9 cellular contexts compared by ENCODE assay signal in the genomic region with DNA sequence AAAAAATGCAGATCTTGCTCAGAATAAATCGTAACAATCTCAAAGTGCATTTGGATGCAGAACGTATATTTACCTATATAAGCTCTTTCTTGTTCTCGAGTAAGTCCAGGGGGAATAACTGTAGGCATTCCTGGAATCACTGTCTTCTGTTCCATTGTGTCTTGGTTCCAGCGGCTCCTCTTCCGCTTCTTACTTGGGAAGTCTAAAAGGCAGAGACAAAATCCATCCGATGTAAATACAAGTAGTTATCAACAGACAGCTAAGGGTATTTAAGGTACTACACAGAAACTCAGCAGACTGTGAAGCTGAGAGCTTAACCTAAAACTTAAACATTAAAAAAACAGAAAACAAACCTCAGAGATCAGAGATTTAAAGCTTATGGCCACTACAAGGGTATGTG. TPM values are rescaled to one million over a fixed set of nuclear protein-coding genes. Genes with fewer than 3 reads are reported as not detected.
DNase-seq lines count a peak whose midpoint lies in the region; ATAC-seq, FAIRE-seq and TF ChIP-seq lines count a peak whose summit lies in the region.
"Had no signal": no experiment of that assay in that cellular context is flagged by ENCODE, and none has a peak within 500 bp of the region (broad histone marks: within the 10 kb centered on the region; RNA-seq: fewer than 3 reads in every experiment).

No MANE protein-coding gene starts in this region.

- no peak for TF ChIP-seq POLR2A in suprapubic skin (IDR thresholded peaks at IDR 0.05)

- H3K4me3 Mint-ChIP-seq in activated T-cell treated with anti-CD3 and anti-CD28 coated beads, Interleukin-2, amount 50 U/mL, for 4 hours, result peak overlapping the region; percentile 96
- H3K4me3 Mint-ChIP-seq in activated naive CD8-positive, alpha-beta T cell, result peak overlapping the region; percentile 93

- no peak for TF ChIP-seq EP300 in suprapubic skin (IDR thresholded peaks at IDR 0.05)

- peak overlapping the region; percentile 88 to 99 for H3K4me3 ChIP-seq in kidney (ENCODE audit: low read length in 2 of 2)
- peak overlapping the region; percentile 76 for H3K4me3 ChIP-seq in suprapubic skin

- peaks cover 75% of the 10 kb centered on the region for H3K4me1 Mint-ChIP-seq in activated T-cell treated with anti-CD3 and anti-CD28 coated beads, Interleukin-2, amount 50 U/mL, for 4 hours (ENCODE audit: low read depth)
- peaks cover 77% of the 10 kb centered on the region for H3K4me1 Mint-ChIP-seq in activated naive CD8-positive, alpha-beta T cell (ENCODE audit: low read depth)

- no peak for FAIRE-seq in kidney (lab: Jason Lieb, UNC)

- ATAC-seq in activated T-cell treated with anti-CD3 and anti-CD28 coated beads, Interleukin-2, amount 50 U/mL, for 4 hours, result no peak
- no peak for ATAC-seq in GM21576 (IDR thresholded peaks at IDR 0.05; ENCODE audit: unreplicated experiment)

- no peaks in the 10 kb centered on the region for H3K9me3 Mint-ChIP-seq in activated T-cell treated with anti-CD3 and anti-CD28 coated beads, Interleukin-2, amount 50 U/mL, for 4 hours
- H3K9me3 Mint-ChIP-seq in activated naive CD8-positive, alpha-beta T cell (ENCODE audit: low read depth), result no peaks in the 10 kb centered on the region

- H3K36me3 ChIP-seq in kidney (ENCODE audit: control insufficient read depth in 1 of 2, insufficient read depth in 2 of 2, low read length in 2 of 2), result peaks cover 45 to 51% of the 10 kb centered on the region in 2 donors
- H3K36me3 ChIP-seq in suprapubic skin, result peaks cover 52% of the 10 kb centered on the region

- no peaks in the 10 kb centered on the region for H3K27me3 ChIP-seq in suprapubic skin

- intact Hi-C loops in kidney (cut with DNase I), result no loop called here

- peaks cover 53% of the 10 kb centered on the region for H3K36me3 Mint-ChIP-seq in activated T-cell treated with anti-CD3 and anti-CD28 coated beads, Interleukin-2, amount 50 U/mL, for 4 hours (ENCODE audit: insufficient read depth)
- peaks cover 28% of the 10 kb centered on the region for H3K36me3 Mint-ChIP-seq in activated naive CD8-positive, alpha-beta T cell

- H3K27ac Mint-ChIP-seq in activated naive CD8-positive, alpha-beta T cell, result peak overlapping the region; percentile 87

- no peak for TF ChIP-seq CTCF in kidney (IDR thresholded peaks at IDR 0.05; ENCODE audit: borderline replicate concordance, extremely low read depth, insufficient read depth)
- TF ChIP-seq CTCF in suprapubic skin (IDR thresholded peaks at IDR 0.05), result no peak

- no peaks in the 10 kb centered on the region for H3K27me3 Mint-ChIP-seq in activated T-cell treated with anti-CD3 and anti-CD28 coated beads, Interleukin-2, amount 50 U/mL, for 4 hours (ENCODE audit: low read depth)
- H3K27me3 Mint-ChIP-seq in activated naive CD8-positive, alpha-beta T cell, result no peaks in the 10 kb centered on the region

- H3K4me1 ChIP-seq in kidney (ENCODE audit: control insufficient read depth in 1 of 2, insufficient read depth in 1 of 2, low read depth in 1 of 2, low read length in 2 of 2) (peaks cover 14 to 27% of the 10 kb centered on the region in 2 donors), suprapubic skin (peaks cover 48% of the 10 kb centered on the region)

- H3K9ac ChIP-seq in kidney (ENCODE audit: low read length in 2 of 2), result peak overlapping the region in 1 of 2 donors; percentile 88

- no peak for DNase-seq in activated T-cell treated with anti-CD3 and anti-CD28 coated beads, Interleukin-2, amount 50 U/mL, for 4 hours
- DNase-seq in activated T-cell treated with anti-CD3 and anti-CD28 coated beads for 4 hours (no peak), kidney (no peak), suprapubic skin (ENCODE audit: low spot score in 2 of 2) (no peak), dermis blood vessel endothelial cell (no peak), midbrain (lab: John Stamatoyannopoulos, UW) (no peak)
- DNase-seq: COR-L47 had no signal

- H3K9me3 ChIP-seq in kidney (ENCODE audit: control insufficient read depth in 1 of 2, low read length in 2 of 2) (no peaks in the 10 kb centered on the region), suprapubic skin (no peaks in the 10 kb centered on the region)

- WGBS in suprapubic skin, result 54% methylated on average over 6 of the region's 6 CpGs

- no peak overlapping the region for H3K27ac ChIP-seq in kidney (ENCODE audit: low read depth in 2 of 2, low read length in 2 of 2)
- no peak overlapping the region for H3K27ac ChIP-seq in suprapubic skin

RNA-seq across cellular contexts. Expression of a gene that starts 1.9 kb away (rescaled TPM):
- total RNA-seq in activated T-cell treated with anti-CD3 and anti-CD28 coated beads, Interleukin-2, amount 50 U/mL, for 4 hours, result 100 to 1,000 TPM; 549 to 586 (median 553) TPM
- 320 TPM for total RNA-seq in kidney
- 87.5 TPM for polyA plus RNA-seq in kidney (ENCODE audit: insufficient read depth, low read depth, low replicate concordance)
- total RNA-seq in suprapubic skin, result 100 to 1,000 TPM; 270 to 559 (median 373) TPM
- total RNA-seq in dermis blood vessel endothelial cell, result 104 and 116 TPM in 2 replicates

RNA-seq across cellular contexts. Expression of a gene that starts 16.7 kb away (rescaled TPM):
- 1 to 10 TPM; 1.7 to 2.7 (median 2.1) TPM for total RNA-seq in activated T-cell treated with anti-CD3 and anti-CD28 coated beads, Interleukin-2, amount 50 U/mL, for 4 hours
- total RNA-seq in kidney (8.6 TPM), suprapubic skin (1 to 10 TPM; 1.1 to 2.7 (median 1.2) TPM), dermis blood vessel endothelial cell (0.23 and 0.34 TPM in 2 replicates)
- polyA plus RNA-seq in kidney (ENCODE audit: insufficient read depth, low read depth, low replicate concordance), result 2.5 TPM

RNA-seq across cellular contexts. Expression of a gene that starts 26.6 kb away (rescaled TPM):
- 10 to 100 TPM; 42.2 to 51.5 (median 43.7) TPM for total RNA-seq in activated T-cell treated with anti-CD3 and anti-CD28 coated beads, Interleukin-2, amount 50 U/mL, for 4 hours
- total RNA-seq in kidney (12.5 TPM), suprapubic skin (10 to 100 TPM; 13.6 to 20.4 (median 15.3) TPM), dermis blood vessel endothelial cell (46.1 and 93.6 TPM in 2 replicates)
- 15.4 TPM for polyA plus RNA-seq in kidney (ENCODE audit: insufficient read depth, low read depth, low replicate concordance)

RNA-seq across cellular contexts. Expression of a gene that starts 32.5 kb away (rescaled TPM):
- total RNA-seq in activated T-cell treated with anti-CD3 and anti-CD28 coated beads, Interleukin-2, amount 50 U/mL, for 4 hours, result 1 to 10 TPM; 2.6 to 3.7 (median 2.9) TPM
- 42.6 TPM for total RNA-seq in kidney
- 14.1 TPM for polyA plus RNA-seq in kidney (ENCODE audit: insufficient read depth, low read depth, low replicate concordance)
- 1 to 10 TPM in 2 of 4 donors, under 1 TPM in 2; 0.64 to 7.6 (median 3.9) TPM for total RNA-seq in suprapubic skin
- 2.0 and 2.9 TPM in 2 replicates for total RNA-seq in dermis blood vessel endothelial cell

RNA-seq across cellular contexts. Expression of a gene that starts 33.9 kb away (rescaled TPM):
- total RNA-seq in activated T-cell treated with anti-CD3 and anti-CD28 coated beads, Interleukin-2, amount 50 U/mL, for 4 hours, result 10 to 100 TPM; 50.7 to 61.2 (median 53.6) TPM
- total RNA-seq in kidney (20.9 TPM), suprapubic skin (10 to 100 TPM; 26.9 to 46.6 (median 36.1) TPM), dermis blood vessel endothelial cell (20.1 and 38.7 TPM in 2 replicates)
- polyA plus RNA-seq in kidney (ENCODE audit: insufficient read depth, low read depth, low replicate concordance), result 24.0 TPM
